ENCODE assay signal across 15 cellular contexts in genomic region chr6:13251242-13251641, GRCh38.
DNase-seq lines count a peak whose midpoint lies in the region; ATAC-seq and TF ChIP-seq lines count a peak whose summit lies in the region.
"Had no signal": no experiment of that assay in that cellular context is flagged by ENCODE, and none has a peak within 500 bp of the region (broad histone marks: within the 10 kb centered on the region; RNA-seq: fewer than 3 reads in every experiment).

No MANE protein-coding gene starts in this region.

- H3K36me3 Mint-ChIP-seq in WTC11 (peaks cover 22% of the 10 kb centered on the region), nephron progenitor cell (ENCODE audit: low read depth) (peaks cover 6% of the 10 kb centered on the region)

- DNase-seq in NCI-H146 (lab: John Stamatoyannopoulos, UW) = peak; percentile 49
- no peak for DNase-seq in NCI-H146 treated with DMSO at 0.1 percent for 48 hours (lab: John Stamatoyannopoulos, UW; ENCODE audit: unreplicated experiment)
- DNase-seq in NCI-H69 (lab: John Stamatoyannopoulos, UW) = peak; percentile 95
- DNase-seq in WTC11 (ENCODE audit: low spot score) = no peak
- DNase-seq in nephron progenitor cell = no peak
- no peak for DNase-seq in activated CD4-positive, alpha-beta T cell treated with anti-CD3 and anti-CD28 coated beads for 4 hours
- DNase-seq in GM03348 (ENCODE audit: low spot score) = no peak
- no peak for DNase-seq in medulla oblongata (ENCODE audit: extremely low spot score)
- DNase-seq: 8988T, Karpas-422, MM.1S, NCI-H2081 treated with DMSO at 0.1 percent for 48 hours, NCI-H446 treated with DMSO at 0.1 percent for 48 hours, Right ventricle myocardium superior had no signal

- CTCF ChIA-PET in WTC11 (lab: Charles Lee) = interaction anchor here (0.6 to 0.9 kb wide), 5 partner anchors 13 to 1992 kb away, joined by 3 to 4 read pairs (median 3); no protein-coding TSS in a partner anchor

- TF ChIP-seq CTCF in WTC11 (IDR thresholded peaks at IDR 0.05) = no peak
- TF ChIP-seq CTCF in nephron progenitor cell (IDR thresholded peaks at IDR 0.05) = no peak

- H3K9me3 Mint-ChIP-seq in WTC11 = peaks cover 18% of the 10 kb centered on the region
- H3K9me3 Mint-ChIP-seq in nephron progenitor cell = peaks cover 5% of the 10 kb centered on the region

- POLR2A ChIA-PET in WTC11 (lab: Charles Lee) = interaction anchor here (0.7 kb wide), 1 partner anchor 286 kb away, joined by 4 read pairs; no protein-coding TSS in a partner anchor

- H3K27ac Mint-ChIP-seq in WTC11 (no peak overlapping the region), nephron progenitor cell (peak overlapping the region; percentile 15)

- H3K27me3 Mint-ChIP-seq in WTC11 (ENCODE audit: low read depth) = no peaks in the 10 kb centered on the region
- peaks cover 4% of the 10 kb centered on the region for H3K27me3 Mint-ChIP-seq in nephron progenitor cell (ENCODE audit: low read depth, poor library complexity)

- ATAC-seq in WTC11 = peak; percentile 35; the same call in 1 of the 2 replicates
- ATAC-seq: SK-N-SH treated with all-trans-retinoic acid at 6 μM for 48 hours had no signal

- H3K4me3 Mint-ChIP-seq in WTC11 = no peak overlapping the region
- no peak overlapping the region for H3K4me3 Mint-ChIP-seq in nephron progenitor cell

- H3K4me1 Mint-ChIP-seq in WTC11 (peaks cover 25% of the 10 kb centered on the region), nephron progenitor cell (peaks cover 41% of the 10 kb centered on the region)

TF ChIP-seq in WTC11, 78 proteins besides CTCF, POLR2A, EP300 and RAD21:
- TF ChIP-seq EMX1 (CRISPR knock-in tag; IDR thresholded peaks at IDR 0.05) (no peak), FOXP1 (CRISPR knock-in tag; IDR thresholded peaks at IDR 0.05; ENCODE audit: borderline replicate concordance) (no peak), MYBL2 (CRISPR knock-in tag; IDR thresholded peaks at IDR 0.05) (no peak), HMGXB4 (CRISPR knock-in tag; IDR thresholded peaks at IDR 0.05) (no peak), ZNF512 (CRISPR knock-in tag; IDR thresholded peaks at IDR 0.05; ENCODE audit: borderline replicate concordance) (no peak), ZNF232 (CRISPR knock-in tag; IDR thresholded peaks at IDR 0.05) (no peak), GABPB1 (CRISPR knock-in tag; IDR thresholded peaks at IDR 0.05) (no peak), HMGA2 (CRISPR knock-in tag; IDR thresholded peaks at IDR 0.05) (no peak), GRHL2 (CRISPR knock-in tag; IDR thresholded peaks at IDR 0.05; ENCODE audit: insufficient replicate concordance, severe bottlenecking) (no peak)
TF ChIP-seq in WTC11: peak in this region for 0.

Comparison
In these comparisons a context has a peak if more than half of its experiments do, and no peak if none do; other contexts are left out.
1. DNase-seq: peak in NCI-H146 (single experiment) and NCI-H69 (single experiment); none in NCI-H146 treated with DMSO at 0.1 percent for 48 hours (single experiment), WTC11 (single experiment), nephron progenitor cell (single experiment), activated CD4-positive, alpha-beta T cell treated with anti-CD3 and anti-CD28 coated beads for 4 hours (0 of 2), GM03348 (single experiment) and medulla oblongata (single experiment).